In genomic region chr2:90069290-90069894, GRCh38 we compare ENCODE assay signal across 7 cellular contexts.
DNase-seq lines count a peak whose midpoint lies in the region; ATAC-seq, FAIRE-seq and TF ChIP-seq lines count a peak whose summit lies in the region.

No MANE protein-coding gene starts in this region.

- H3K36me3 ChIP-seq in bronchial epithelial cell (ENCODE audit: control insufficient read depth, insufficient read depth, low read length) = no peaks in the 10 kb centered on the region
- H3K36me3 ChIP-seq in tibial artery = no peaks in the 10 kb centered on the region

- H3K4me3 Mint-ChIP-seq in nephron progenitor cell = no peak overlapping the region

- ATAC-seq in GM19395 (IDR thresholded peaks at IDR 0.05; ENCODE audit: unreplicated experiment) = peak; percentile 86

- no peaks in the 10 kb centered on the region for H3K9me3 ChIP-seq in tibial artery

- H3K36me3 Mint-ChIP-seq in nephron progenitor cell (ENCODE audit: low read depth) = no peaks in the 10 kb centered on the region

- H3K4me3 ChIP-seq in bronchial epithelial cell (ENCODE audit: low read depth, low read length) = no peak overlapping the region
- H3K4me3 ChIP-seq in tibial artery = no peak overlapping the region

- intact Hi-C loops in tibial artery (cut with DNase I; ENCODE audit: low total_unique reads) = no loop called here

- peaks cover 2% of the 10 kb centered on the region for H3K27me3 Mint-ChIP-seq in nephron progenitor cell (ENCODE audit: low read depth, poor library complexity)

- no peak overlapping the region for H3K27ac Mint-ChIP-seq in nephron progenitor cell

- no peak for FAIRE-seq in bronchial epithelial cell (lab: Jason Lieb, UNC)

- H3K27me3 ChIP-seq in bronchial epithelial cell (ENCODE audit: control insufficient read depth, insufficient read depth, low read length) (no peaks in the 10 kb centered on the region), tibial artery (peaks cover 0 to 6% of the 10 kb centered on the region in 2 donors)

- TF ChIP-seq CTCF in bronchial epithelial cell (IDR thresholded peaks at IDR 0.05; ENCODE audit: insufficient read depth, low read length, severe bottlenecking) (peak; percentile 10), nephron progenitor cell (IDR thresholded peaks at IDR 0.05) (peak; percentile 28), tibial artery (IDR thresholded peaks at IDR 0.05) (no peak)

- peaks cover 70% of the 10 kb centered on the region for H3K9me3 Mint-ChIP-seq in nephron progenitor cell

- H3K27ac ChIP-seq in tibial artery = no peak overlapping the region

- no peaks in the 10 kb centered on the region for H3K4me1 ChIP-seq in tibial artery

- H3K4me1 Mint-ChIP-seq in nephron progenitor cell = no peaks in the 10 kb centered on the region

- DNase-seq in ELR (ENCODE audit: low read depth) (peak; percentile 9), Kasumi-1 (lab: John Stamatoyannopoulos, UW) (peak; percentile 23 to 27), bronchial epithelial cell (ENCODE audit: low read depth) (no peak), nephron progenitor cell (peak; percentile 57), tibial artery (no peak), H4 (ENCODE audit: low spot score) (no peak)

Comparison
In these comparisons a context has a peak if more than half of its experiments do, and no peak if none do; other contexts are left out.
1. DNase-seq: peak in ELR (single experiment), Kasumi-1 (2 of 2) and nephron progenitor cell (single experiment); none in bronchial epithelial cell (single experiment), tibial artery (0 of 2) and H4 (single experiment).
2. CTCF ChIP-seq: peak in bronchial epithelial cell (single experiment) and nephron progenitor cell (single experiment); none in tibial artery (0 of 2).